In genomic region chr1:42937141-42937696, GRCh38 we compare ENCODE assay signal across 8 cellular contexts. TPM values are rescaled to one million over a fixed set of nuclear protein-coding genes. Genes with fewer than 3 reads are reported as not detected.
DNase-seq lines count a peak whose midpoint lies in the region; ATAC-seq, FAIRE-seq and TF ChIP-seq lines count a peak whose summit lies in the region.

No MANE protein-coding gene starts in this region.

- CTCF ChIA-PET in H1 (lab: Charles Lee; ENCODE audit: partially characterized antibody) = interaction anchor here (0.6 to 4.8 kb wide), 9 partner anchors 10 to 159 kb away, joined by 3 to 48 read pairs (median 5); no protein-coding TSS in a partner anchor

- H2BK20ac ChIP-seq in H1 (ENCODE audit: low read length) = no peak overlapping the region

- peaks cover 65 to 81% of the 10 kb centered on the region in 2 experiments for H4K20me1 ChIP-seq in H1 (replicated peaks in 1 of 2; ENCODE audit: control insufficient read depth in 1 of 2, insufficient read depth in 2 of 2, low read length in 2 of 2)

- peak; percentile 72 for DNase-seq in EL
- DNase-seq in NOMO-1 (lab: John Stamatoyannopoulos, UW; ENCODE audit: unreplicated experiment in 2 of 2) = peak; percentile 67 to 75
- DNase-seq in H1 (ENCODE audit: low read depth in 1 of 2, low spot score in 2 of 2) = no peak
- DNase-seq in prostate gland (ENCODE audit: low spot score) = peak; percentile 49
- DNase-seq in stimulated activated CD4-positive, alpha-beta T cell treated with anti-CD3 and anti-CD28 coated beads, Interleukin-2, amount 100 ng/mL, for 24 hours = no peak
- DNase-seq in NCI-H2227 treated with DMSO at 0.1 percent for 48 hours (lab: John Stamatoyannopoulos, UW) = no peak

- no peak overlapping the region for H3K18ac ChIP-seq in H1 (ENCODE audit: extremely low read depth, low read length)

- 88% methylated on average over 6 of the region's 6 CpGs; no CpG with 5 or more reads in 1 of the 2 experiments for WGBS in H1 (ENCODE audit: extremely low coverage in 1 of 2, insufficient coverage in 1 of 2, insufficient read length in 1 of 2, insufficient replicate concordance in 2 of 2, low coverage in 1 of 2, low lambda C conversion rate in 2 of 2, missing lambda C conversion rate in 1 of 2), 2 experiments
- WGBS in prostate gland = 79% methylated on average over 6 of the region's 6 CpGs

- H2BK120ac ChIP-seq in H1 (replicated peaks; ENCODE audit: low read depth, low read length) = no peak overlapping the region

- H3K4me3 ChIP-seq in H1 (ENCODE audit: extremely low read depth in 1 of 4, insufficient read depth in 2 of 4, low read depth in 3 of 4, low read length in 4 of 4) (no peak overlapping the region), prostate gland (no peak overlapping the region)

- H3K14ac ChIP-seq in H1 (ENCODE audit: insufficient read length) = no peak overlapping the region

- H3K27me3 ChIP-seq in H1 (replicated peaks in 1 of 4; ENCODE audit: control insufficient read depth in 3 of 4, extremely low read depth in 1 of 4, insufficient read depth in 3 of 4, low read length in 3 of 4) (no peaks in the 10 kb centered on the region), prostate gland (replicated peaks; ENCODE audit: insufficient read depth) (no peaks in the 10 kb centered on the region)

- TF ChIP-seq EP300 in H1 (IDR thresholded peaks at IDR 0.05; ENCODE audit: borderline replicate concordance in 1 of 2, low read depth in 2 of 2, low read length in 2 of 2) = no peak

- ATAC-seq in GM19395 (IDR thresholded peaks at IDR 0.05; ENCODE audit: unreplicated experiment) = no peak
- ATAC-seq in GM18517 (IDR thresholded peaks at IDR 0.05; ENCODE audit: unreplicated experiment) = no peak

- no peak for TF ChIP-seq POLR2A in H1 (IDR thresholded peaks at IDR 0.05; ENCODE audit: control extremely low read depth in 1 of 2, low read depth in 2 of 2, low read length in 2 of 2)
- TF ChIP-seq POLR2A in prostate gland (IDR thresholded peaks at IDR 0.05) = no peak

- H3K9me3 ChIP-seq in H1 (ENCODE audit: insufficient read depth in 2 of 2, low read depth in 1 of 2, low read length in 1 of 2) (no peaks in the 10 kb centered on the region), prostate gland (no peaks in the 10 kb centered on the region)

- H3K36me3 ChIP-seq in H1 (ENCODE audit: control insufficient read depth in 2 of 4, insufficient read depth in 4 of 4, low read length in 3 of 4) (peaks cover 42 to 87% (median 64%) of the 10 kb centered on the region in 4 experiments), prostate gland (no peaks in the 10 kb centered on the region)

- no peak for FAIRE-seq in H1 (lab: Jason Lieb, UNC)

- no peak overlapping the region for H2BK15ac ChIP-seq in H1 (ENCODE audit: low read length)

- intact Hi-C loops in prostate gland (cut with DNase I) = no loop called here

- H3K4me1 ChIP-seq in H1 (replicated peaks in 1 of 4; ENCODE audit: control insufficient read depth in 3 of 4, insufficient read depth in 4 of 4, low read length in 3 of 4) = peaks cover 3 to 36% (median 17%) of the 10 kb centered on the region in 4 experiments
- H3K4me1 ChIP-seq in prostate gland (replicated peaks) = peaks cover 55% of the 10 kb centered on the region

- no peak for TF ChIP-seq CTCF in H1 (IDR thresholded peaks at IDR 0.05; ENCODE audit: control extremely low read depth in 1 of 3, insufficient read depth in 1 of 3, low read depth in 1 of 3, low read length in 3 of 3)
- peak in 2 of 4 experiments; percentile 20 to 29 for TF ChIP-seq CTCF in prostate gland (IDR thresholded peaks at IDR 0.05)

- peaks cover 32% of the 10 kb centered on the region for H3K79me1 ChIP-seq in H1 (ENCODE audit: low read depth, low read length)

- peak overlapping the region in 1 of 4 experiments; percentile 37; a peak in 1 of 7 replicates for H3K9ac ChIP-seq in H1 (replicated peaks in 1 of 4; ENCODE audit: extremely low read depth in 1 of 4, low read depth in 3 of 4, low read length in 3 of 4)

- H4K5ac ChIP-seq in H1 (ENCODE audit: insufficient read length, low read depth, low read length) = no peak overlapping the region

- H3K4ac ChIP-seq in H1 (replicated peaks; ENCODE audit: insufficient read length, low read depth, low read length) = no peak overlapping the region

- no peak overlapping the region for H2AFZ ChIP-seq in H1 (ENCODE audit: low read length)

- peaks cover 11 to 100% of the 10 kb centered on the region in 2 experiments; a peak in 3 of 4 replicates for H3K79me2 ChIP-seq in H1 (ENCODE audit: control insufficient read depth in 1 of 2, insufficient read depth in 2 of 2, low read length in 2 of 2)

- no peak for TF ChIP-seq RAD21 in H1 (IDR thresholded peaks at IDR 0.05 in 1 of 2, conservative IDR thresholded peaks at IDR 0.05 in 1 of 2; ENCODE audit: low read depth in 2 of 2, low read length in 2 of 2)

- H3K23ac ChIP-seq in H1 (ENCODE audit: insufficient read length) = no peak overlapping the region

- POLR2A ChIA-PET in H1 (lab: Charles Lee; ENCODE audit: partially characterized antibody) = interaction anchor here (0.8 to 5.1 kb wide), 9 partner anchors 10 to 134 kb away, joined by 3 to 40 read pairs (median 6); no protein-coding TSS in a partner anchor

- peak overlapping the region; percentile 13; the same call in 1 of the 2 replicates for H2BK5ac ChIP-seq in H1 (ENCODE audit: low read depth, low read length)

- H3K23me2 ChIP-seq in H1 (ENCODE audit: low read depth, low read length) = no peaks in the 10 kb centered on the region

- no peak overlapping the region for H4K8ac ChIP-seq in H1 (ENCODE audit: extremely low read depth, insufficient read depth, low read length)

- H2AK5ac ChIP-seq in H1 (ENCODE audit: low read depth, low read length) = no peak overlapping the region

- H3K56ac ChIP-seq in H1 (replicated peaks; ENCODE audit: insufficient read length, low read depth, low read length) = no peak overlapping the region

- no peak overlapping the region for H4K91ac ChIP-seq in H1 (replicated peaks; ENCODE audit: insufficient read length, low read length)

- H3K27ac ChIP-seq in H1 (ENCODE audit: low read depth, low read length) (no peak overlapping the region), prostate gland (peak overlapping the region; percentile 17 to 28)

- H3K4me2 ChIP-seq in H1 (ENCODE audit: insufficient read depth in 1 of 2, low read depth in 2 of 2, low read length in 2 of 2) = 0 out of 4 replicates have a peak overlapping the region, but pooled peaks have one; percentile 3 to 18

- H2BK12ac ChIP-seq in H1 (ENCODE audit: low read depth, low read length) = no peak overlapping the region

TF ChIP-seq in H1, 55 proteins besides CTCF, POLR2A, EP300 and RAD21:
- TF ChIP-seq GABPA (IDR thresholded peaks at IDR 0.05; ENCODE audit: borderline replicate concordance, insufficient read depth, low read length) (no peak), POLR2AphosphoS5 (IDR thresholded peaks at IDR 0.05; ENCODE audit: low read depth, low read length) (peak; percentile 59)

RNA-seq across cellular contexts. Expression of gene SLC2A1, which starts 21.4 kb away (rescaled TPM):
- 230 and 239 TPM in 2 replicates for total RNA-seq in H1 (2021; fragmentation: NEBNext Ultra II Directional; extraction: Animal tissue kit (Norgen Biotek cat#: 25700))
- 308 and 434 TPM in 2 replicates for polyA plus RNA-seq in H1 (2011; rRNA removed)
- 236 TPM for polyA plus RNA-seq in H1 (2011; cell fraction: cytosol; rRNA removed)
- 357 TPM for polyA plus RNA-seq in H1 (2011; cell fraction: nucleus; rRNA removed)
- polyA plus RNA-seq in H1 (2012, experiment 1 of 2) = 162 to 242 TPM (median 209 TPM) in 4 replicates
- polyA plus RNA-seq in H1 (2012, experiment 2 of 2) = 247 TPM
- polyA plus RNA-seq in H1 (2013, experiment 1 of 2) = 529 TPM
- 510 TPM for polyA plus RNA-seq in H1 (2013, experiment 2 of 2)
- polyA minus RNA-seq in H1 (2011; rRNA and poly(A)+ RNA removed) = 208 and 234 TPM in 2 replicates
- polyA minus RNA-seq in H1 (2011; cell fraction: cytosol; rRNA and poly(A)+ RNA removed) = 142 TPM
- polyA minus RNA-seq in H1 (2011; cell fraction: nucleus; rRNA and poly(A)+ RNA removed) = 197 TPM
- 100 to 1,000 TPM in 1 of 2 donors, 10 to 100 TPM in 1; 83.9 to 159 TPM for total RNA-seq in prostate gland

Comparison
In these comparisons a context has a peak if more than half of its experiments do, and no peak if none do; other contexts are left out.
1. DNase-seq: peak in EL (single experiment), NOMO-1 (2 of 2) and prostate gland (single experiment); none in H1 (0 of 2), stimulated activated CD4-positive, alpha-beta T cell treated with anti-CD3 and anti-CD28 coated beads, Interleukin-2, amount 100 ng/mL, for 24 hours (0 of 2) and NCI-H2227 treated with DMSO at 0.1 percent for 48 hours (single experiment).